1 cellular context compared by ENCODE assay signal in genomic region chrX:48676106-48676892, GRCh38.
TF ChIP-seq lines count a peak whose summit lies in the region.

No MANE protein-coding gene starts in this region.

TF ChIP-seq in K562, 482 proteins besides CTCF, POLR2A, EP300 and RAD21 (continued from another document):
- no peak for TF ChIP-seq FOXJ3 (CRISPR knock-in tag; IDR thresholded peaks at IDR 0.05)
- TF ChIP-seq NEUROD1 (IDR thresholded peaks at IDR 0.05; ENCODE audit: borderline replicate concordance, low read depth, low read length, partially characterized antibody) = peak; percentile 9
- TF ChIP-seq RNF2 (IDR thresholded peaks at IDR 0.05) = 0 out of 2 replicates have a peak, but pooled peaks have one; percentile 21
- TF ChIP-seq ZNF79 (CRISPR knock-in tag; IDR thresholded peaks at IDR 0.05; ENCODE audit: low read depth) = no peak
- TF ChIP-seq GABPA (tag; conservative IDR thresholded peaks at IDR 0.05; ENCODE audit: low read depth) = no peak
TF ChIP-seq in K562: peak in this region for 71.
